Comparison of ENCODE assay signal across 22 cellular contexts in genomic region chr13:112251930-112252585, GRCh38.
"Had no signal": no experiment of that assay in that cellular context is flagged by ENCODE, and none has a peak within 500 bp of the region (broad histone marks: within the 10 kb centered on the region; RNA-seq: fewer than 3 reads in every experiment).

No MANE protein-coding gene starts in this region.

- H3K9me3 ChIP-seq: heart left ventricle, lower lobe of right lung, neutrophil, right lobe of liver, suprapubic skin, tibial artery had no signal

- ATAC-seq: heart left ventricle; lower lobe of right lung; naive thymus-derived CD4-positive, alpha-beta T cell; right lobe of liver; stimulated activated effector memory CD8-positive, alpha-beta T cell treated with anti-CD3 and anti-CD28 coated beads, Interleukin-12 subunit alpha, Interleukin-12 subunit beta, amount 100 ng/mL, for 72 hours; stimulated activated naive CD8-positive, alpha-beta T cell treated with anti-CD3 and anti-CD28 coated beads, Interleukin-15, Interleukin-2, amounts not matched to agents 100 U/mL and 50 U/mL, for 24 hours had no signal

- DNase-seq: cerebellar nuclear complex; dermis blood vessel endothelial cell; effector CD4-positive, alpha-beta T cell; endodermal cell; erythroblast; foreskin melanocyte; heart left ventricle; hippocampal formation; kidney glomerular epithelial cell; lower lobe of right lung; mesendoderm; naive thymus-derived CD4-positive, alpha-beta T cell; nephron progenitor cell; right lobe of liver; stimulated activated CD4-positive, alpha-beta T cell treated with anti-CD3 and anti-CD28 coated beads, Interleukin-4, amount 100 ng/mL, for 1 hour; stimulated activated CD8-positive, alpha-beta memory T cell treated with anti-CD3 and anti-CD28 coated beads, Interleukin-4, amount 100 ng/mL, for 48 hours; stimulated activated naive CD8-positive, alpha-beta T cell treated with anti-CD3 and anti-CD28 coated beads, Interleukin-15, Interleukin-2, amounts not matched to agents 100 U/mL and 50 U/mL, for 24 hours; tibial artery had no signal

- H3K27ac ChIP-seq: cardiac muscle cell, heart left ventricle, lower lobe of right lung, neutrophil, right lobe of liver, suprapubic skin, tibial artery had no signal

- H3K4me3 ChIP-seq: cardiac muscle cell, heart left ventricle, lower lobe of right lung, right lobe of liver, suprapubic skin, tibial artery had no signal

- H3K4me1 ChIP-seq: heart left ventricle, lower lobe of right lung, suprapubic skin, tibial artery had no signal

- H3K36me3 ChIP-seq: cardiac muscle cell, heart left ventricle, lower lobe of right lung, neutrophil, right lobe of liver, suprapubic skin, tibial artery had no signal

- H3K27me3 ChIP-seq: cardiac muscle cell, neutrophil, right lobe of liver had no signal
